Comparison of ENCODE assay signal across 26 cellular contexts in the genomic region with DNA sequence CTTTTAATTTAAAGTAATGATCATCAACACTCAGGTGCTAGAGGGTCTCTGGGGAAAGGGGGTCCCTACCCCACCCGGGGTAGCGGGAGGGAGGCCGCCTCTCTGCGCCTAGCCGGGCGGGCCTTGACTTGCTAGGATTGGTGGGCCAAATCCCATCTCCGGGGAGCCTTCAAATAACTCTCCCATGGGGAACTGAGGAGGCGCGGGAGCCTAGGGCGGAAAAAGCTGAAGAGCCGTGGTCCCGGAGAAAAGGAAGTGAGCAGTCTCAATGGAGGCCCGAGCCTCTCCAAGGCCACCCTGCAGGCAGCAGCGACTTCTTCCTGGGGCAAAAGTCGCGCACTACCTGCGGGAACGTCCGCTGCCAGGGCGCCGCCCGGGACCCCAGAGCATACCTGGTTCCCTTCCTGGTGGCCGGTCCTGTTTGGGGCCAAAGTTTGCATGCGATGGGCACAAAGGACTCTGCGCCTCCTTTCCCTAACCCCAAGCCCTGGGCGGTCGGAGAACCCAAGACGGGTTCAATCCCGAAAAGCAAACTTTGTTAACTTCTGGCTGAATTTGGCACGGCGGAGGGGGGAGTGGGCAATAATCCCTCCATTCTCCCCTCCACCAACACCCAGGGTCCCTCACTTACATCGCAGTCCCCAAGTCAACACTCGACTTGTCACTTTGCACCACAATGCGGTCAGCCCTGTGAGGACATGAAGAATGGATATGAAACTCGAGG. TPM values are rescaled to one million over a fixed set of nuclear protein-coding genes. Genes with fewer than 3 reads are reported as not detected.
DNase-seq lines count a peak whose midpoint lies in the region; ATAC-seq and TF ChIP-seq lines count a peak whose summit lies in the region.
"Had no signal": no experiment of that assay in that cellular context is flagged by ENCODE, and none has a peak within 500 bp of the region (broad histone marks: within the 10 kb centered on the region; RNA-seq: fewer than 3 reads in every experiment).

No MANE protein-coding gene starts in this region.

- POLR2A ChIA-PET in naive thymus-derived CD4-positive, alpha-beta T cell (lab: Charles Lee): no interaction called here

- peaks cover 98% of the 10 kb centered on the region for H3K27me3 Mint-ChIP-seq in activated naive CD4-positive, alpha-beta T cell treated with anti-CD3 and anti-CD28 coated beads, Interleukin-2, amount 10 ng/mL, durations not matched to agents 7 days and 5 days
- H3K27me3 Mint-ChIP-seq in endodermal cell (ENCODE audit: insufficient read depth) (peaks cover 100% of the 10 kb centered on the region), type B pancreatic cell (peaks cover 99% of the 10 kb centered on the region)
- H3K27me3 Mint-ChIP-seq in naive thymus-derived CD4-positive, alpha-beta T cell: peaks cover 67 to 89% (median 80%) of the 10 kb centered on the region in 5 donors

- intact Hi-C loops in naive thymus-derived CD4-positive, alpha-beta T cell (cut with micrococcal nuclease): no loop called here

- H3K4me1 Mint-ChIP-seq in activated naive CD4-positive, alpha-beta T cell treated with anti-CD3 and anti-CD28 coated beads, Interleukin-2, amount 10 ng/mL, durations not matched to agents 7 days and 5 days: peaks cover 2% of the 10 kb centered on the region
- H3K4me1 Mint-ChIP-seq in endodermal cell (peaks cover 14% of the 10 kb centered on the region), type B pancreatic cell (ENCODE audit: unreplicated experiment) (peaks cover 6% of the 10 kb centered on the region)
- peaks cover 0 to 15% (median 12%) of the 10 kb centered on the region in 7 donors for H3K4me1 Mint-ChIP-seq in naive thymus-derived CD4-positive, alpha-beta T cell

- peaks cover 2% of the 10 kb centered on the region for H3K36me3 Mint-ChIP-seq in activated naive CD4-positive, alpha-beta T cell treated with anti-CD3 and anti-CD28 coated beads, Interleukin-2, amount 10 ng/mL, durations not matched to agents 7 days and 5 days
- H3K36me3 Mint-ChIP-seq in endodermal cell (ENCODE audit: low read depth) (no peaks in the 10 kb centered on the region), type B pancreatic cell (no peaks in the 10 kb centered on the region)
- H3K36me3 Mint-ChIP-seq in naive thymus-derived CD4-positive, alpha-beta T cell: no peaks in the 10 kb centered on the region
- H3K36me3 Mint-ChIP-seq: CD4-positive, alpha-beta memory T cell had no signal

- ATAC-seq in naive thymus-derived CD4-positive, alpha-beta T cell: no peak
- ATAC-seq in omental fat pad (ENCODE audit: low FRiP score): no peak
- no peak for ATAC-seq in HG02763 (IDR thresholded peaks at IDR 0.05; ENCODE audit: unreplicated experiment)
- ATAC-seq: activated naive CD4-positive, alpha-beta T cell treated with anti-CD3 and anti-CD28 coated beads, Interleukin-2, amount 50 U/mL, for 72 hours; sciatic nerve had no signal

- H3K4me1 ChIP-seq in endodermal cell (ENCODE audit: control insufficient read depth, insufficient read depth, low read length): peaks cover 7% of the 10 kb centered on the region
- no peaks in the 10 kb centered on the region for H3K4me1 ChIP-seq in naive thymus-derived CD4-positive, alpha-beta T cell (ENCODE audit: control insufficient read depth in 2 of 2, insufficient read depth in 2 of 2, low read length in 2 of 2)

- no peaks in the 10 kb centered on the region for H3K36me3 ChIP-seq in endodermal cell (ENCODE audit: control insufficient read depth, insufficient read depth, low read length)
- no peaks in the 10 kb centered on the region for H3K36me3 ChIP-seq in naive thymus-derived CD4-positive, alpha-beta T cell (ENCODE audit: control insufficient read depth in 2 of 3, insufficient read depth in 3 of 3, low read length in 3 of 3)
- H3K36me3 ChIP-seq: cardiac muscle cell, stomach, tibial nerve had no signal

- H3K4me3 ChIP-seq in endodermal cell (ENCODE audit: low read length): no peak overlapping the region
- no peak overlapping the region for H3K4me3 ChIP-seq in naive thymus-derived CD4-positive, alpha-beta T cell (ENCODE audit: low read length)
- H3K4me3 ChIP-seq: cardiac muscle cell, tibial nerve had no signal

- no peaks in the 10 kb centered on the region for H3K9me3 Mint-ChIP-seq in activated naive CD4-positive, alpha-beta T cell treated with anti-CD3 and anti-CD28 coated beads, Interleukin-2, amount 10 ng/mL, durations not matched to agents 7 days and 5 days
- H3K9me3 Mint-ChIP-seq in endodermal cell (no peaks in the 10 kb centered on the region), type B pancreatic cell (no peaks in the 10 kb centered on the region)
- peaks cover 0 to 3% (median 0%) of the 10 kb centered on the region in 11 donors for H3K9me3 Mint-ChIP-seq in naive thymus-derived CD4-positive, alpha-beta T cell
- H3K9me3 Mint-ChIP-seq: activated naive CD4-positive, alpha-beta T cell treated with anti-CD3 and anti-CD28 coated beads, Interleukin-2, amount 50 U/mL, for 72 hours; activated T-helper 1 cell treated with anti-CD3 and anti-CD28 coated beads, Interleukin-12 subunit alpha, Interleukin-12 subunit beta, Interleukin-2, Interleukin-4 antibody, amounts not matched to agents 30 ng/mL and 10 ng/mL and 1 ng/mL, durations not matched to agents 14 hours and 24 hours and 36 hours; CD4-positive, alpha-beta memory T cell had no signal

- CTCF ChIA-PET in activated naive CD4-positive, alpha-beta T cell treated with anti-CD3 and anti-CD28 coated beads, Interleukin-2, amount 10 ng/mL, durations not matched to agents 7 days and 5 days (lab: Charles Lee): no interaction called here
- CTCF ChIA-PET in naive thymus-derived CD4-positive, alpha-beta T cell (lab: Charles Lee): no interaction called here

- no peak overlapping the region for H3K9ac ChIP-seq in endodermal cell (ENCODE audit: extremely low read depth, low read length, poor library complexity, severe bottlenecking)

- no peak overlapping the region for H3K27ac ChIP-seq in endodermal cell (ENCODE audit: low read depth, low read length)
- H3K27ac ChIP-seq in naive thymus-derived CD4-positive, alpha-beta T cell (ENCODE audit: low read depth, low read length): no peak overlapping the region
- H3K27ac ChIP-seq: 22Rv1, cardiac muscle cell, stomach, tibial nerve had no signal

- H3K4me3 Mint-ChIP-seq in activated naive CD4-positive, alpha-beta T cell treated with anti-CD3 and anti-CD28 coated beads, Interleukin-2, amount 10 ng/mL, durations not matched to agents 7 days and 5 days: no peak overlapping the region
- H3K4me3 Mint-ChIP-seq in endodermal cell (peak overlapping the region; percentile 58), type B pancreatic cell (peak overlapping the region; percentile 77)
- peak overlapping the region in 7 of 10 donors; percentile 16 to 77 (median 58) for H3K4me3 Mint-ChIP-seq in naive thymus-derived CD4-positive, alpha-beta T cell
- H3K4me3 Mint-ChIP-seq: activated T-helper 1 cell treated with anti-CD3 and anti-CD28 coated beads, Interleukin-12 subunit alpha, Interleukin-12 subunit beta, Interleukin-2, Interleukin-4 antibody, amounts not matched to agents 30 ng/mL and 10 ng/mL and 1 ng/mL, durations not matched to agents 14 hours and 24 hours and 36 hours had no signal

- no peaks in the 10 kb centered on the region for H3K9me3 ChIP-seq in endodermal cell (ENCODE audit: control insufficient read depth, low read length)
- H3K9me3 ChIP-seq in naive thymus-derived CD4-positive, alpha-beta T cell (ENCODE audit: control insufficient read depth in 2 of 3, low read length in 3 of 3): no peaks in the 10 kb centered on the region
- H3K9me3 ChIP-seq: stomach, tibial nerve had no signal

- TF ChIP-seq CTCF in endodermal cell (conservative IDR thresholded peaks at IDR 0.05): no peak
- no peak for TF ChIP-seq CTCF in type B pancreatic cell (conservative IDR thresholded peaks at IDR 0.05)
- no peak for TF ChIP-seq CTCF in omental fat pad (IDR thresholded peaks at IDR 0.05)

- H3K27me3 ChIP-seq in endodermal cell (ENCODE audit: control insufficient read depth, insufficient read depth, low read length, poor library complexity, severe bottlenecking): peaks cover 100% of the 10 kb centered on the region
- peaks cover 0 to 17% of the 10 kb centered on the region in 2 donors for H3K27me3 ChIP-seq in naive thymus-derived CD4-positive, alpha-beta T cell (ENCODE audit: control insufficient read depth in 2 of 2, insufficient read depth in 2 of 2, low read length in 2 of 2)

- no peak for DNase-seq in activated naive CD4-positive, alpha-beta T cell treated with anti-CD3 and anti-CD28 coated beads, Interleukin-2, amount 10 ng/mL, durations not matched to agents 7 days and 5 days
- DNase-seq in activated naive CD4-positive, alpha-beta T cell treated with anti-CD3 and anti-CD28 coated beads, Interleukin-2, amount 50 U/mL, for 16 hours: no peak
- DNase-seq in endodermal cell (peak; percentile 72), type B pancreatic cell (ENCODE audit: extremely low spot score, unreplicated experiment) (no peak), omental fat pad (ENCODE audit: low spot score) (no peak)
- no peak for DNase-seq in naive thymus-derived CD4-positive, alpha-beta T cell
- no peak for DNase-seq in activated CD8-positive, alpha-beta memory T cell treated with anti-CD3 and anti-CD28 coated beads, Interleukin-2, amount 50 U/mL, for 48 hours
- DNase-seq: activated CD4-positive, alpha-beta T cell treated with anti-CD3 and anti-CD28 coated beads, Interleukin-2, amount 50 U/mL, for 1 hour; aorta; CD4-positive, alpha-beta memory T cell; cortex of kidney; DMS153; mesenchymal stem cell; naive B cell; NCI-H1048; NCI-H1694 treated with DMSO at 0.1 percent for 48 hours; NCI-H748 treated with DMSO at 0.1 percent for 48 hours; stomach had no signal

- 5 to 30% methylated on average over 8 to 35 of the region's 35 CpGs for WGBS in endodermal cell (ENCODE audit: insufficient coverage in 1 of 2, insufficient read length in 1 of 2), 2 experiments

- peak overlapping the region; percentile 24 for H3K27ac Mint-ChIP-seq in activated naive CD4-positive, alpha-beta T cell treated with anti-CD3 and anti-CD28 coated beads, Interleukin-2, amount 10 ng/mL, durations not matched to agents 7 days and 5 days
- H3K27ac Mint-ChIP-seq in endodermal cell (no peak overlapping the region), type B pancreatic cell (no peak overlapping the region)
- no peak overlapping the region for H3K27ac Mint-ChIP-seq in naive thymus-derived CD4-positive, alpha-beta T cell
- H3K27ac Mint-ChIP-seq: activated naive CD4-positive, alpha-beta T cell treated with anti-CD3 and anti-CD28 coated beads, Interleukin-2, amount 50 U/mL, for 72 hours; activated T-helper 1 cell treated with anti-CD3 and anti-CD28 coated beads, Interleukin-12 subunit alpha, Interleukin-12 subunit beta, Interleukin-2, Interleukin-4 antibody, amounts not matched to agents 30 ng/mL and 10 ng/mL and 1 ng/mL, durations not matched to agents 14 hours and 24 hours and 36 hours had no signal

RNA-seq across cellular contexts. Expression of a gene that starts 13.6 kb away (rescaled TPM):
- total RNA-seq in endodermal cell: not detected
- 0.39 TPM for polyA plus RNA-seq in endodermal cell (2013, experiment 1 of 2)
- 0.54 TPM for polyA plus RNA-seq in endodermal cell (2013, experiment 2 of 2)
- not detected for total RNA-seq in naive thymus-derived CD4-positive, alpha-beta T cell
- polyA plus RNA-seq in naive thymus-derived CD4-positive, alpha-beta T cell: not detected
- total RNA-seq in type B pancreatic cell (ENCODE audit: low replicate concordance): 0.57 and 2.7 TPM in 2 replicates
- total RNA-seq in omental fat pad: 1 to 10 TPM in 1 of 4 donors, under 1 TPM in 3; 0.28 to 1.9 (median 0.61) TPM
- total RNA-seq: activated naive CD4-positive, alpha-beta T cell treated with anti-CD3 and anti-CD28 coated beads, Interleukin-2, amount 50 U/mL, for 72 hours; activated T-helper 1 cell treated with anti-CD3 and anti-CD28 coated beads, Interleukin-12 subunit alpha, Interleukin-12 subunit beta, Interleukin-2, Interleukin-4 antibody, amounts not matched to agents 30 ng/mL and 10 ng/mL and 1 ng/mL, durations not matched to agents 14 hours and 24 hours and 36 hours; aorta; cardiac muscle cell; CD4-positive, alpha-beta memory T cell; glomerular endothelial cell; sciatic nerve; stomach had no signal
- polyA plus RNA-seq: aorta; cardiac muscle cell; CD4-positive, alpha-beta memory T cell; stomach had no signal
